ENCODE assay signal across 11 cellular contexts in the genomic region with DNA sequence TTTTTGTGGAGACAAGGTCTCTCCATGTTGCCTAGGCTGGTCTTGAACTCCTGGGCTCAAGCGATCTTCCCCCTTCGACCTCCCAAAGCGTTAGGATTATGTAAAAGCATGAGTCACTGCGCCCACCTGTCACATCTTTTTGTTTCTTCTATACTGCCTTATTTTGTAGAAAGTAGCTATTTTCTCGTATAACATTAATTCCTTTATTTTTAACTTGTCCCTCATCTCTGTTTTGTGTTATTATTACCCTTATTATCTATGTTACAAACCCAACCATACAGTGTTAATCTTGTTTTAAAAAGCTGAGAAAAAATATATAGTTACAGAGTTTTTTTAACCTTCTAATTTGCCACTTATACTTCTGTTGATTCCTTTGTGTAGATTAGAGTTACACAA. TPM values are rescaled to one million over a fixed set of nuclear protein-coding genes. Genes with fewer than 3 reads are reported as not detected.
DNase-seq lines count a peak whose midpoint lies in the region; ATAC-seq and TF ChIP-seq lines count a peak whose summit lies in the region.
"Had no signal": no experiment of that assay in that cellular context is flagged by ENCODE, and none has a peak within 500 bp of the region (broad histone marks: within the 10 kb centered on the region; RNA-seq: fewer than 3 reads in every experiment).

No MANE protein-coding gene starts in this region.

- H3K4me3 ChIP-seq in right atrium auricular region (no peak overlapping the region), muscle layer of duodenum (ENCODE audit: low read depth in 1 of 2, low read length in 2 of 2) (no peak overlapping the region), uterus (no peak overlapping the region)

- no peaks in the 10 kb centered on the region for H3K27me3 Mint-ChIP-seq in activated naive CD8-positive, alpha-beta T cell treated with anti-CD3 and anti-CD28 coated beads, Interleukin-2, amount 10 ng/mL, durations not matched to agents 7 days and 5 days

- H3K27ac ChIP-seq in right atrium auricular region (peak overlapping the region; percentile 95 to 98), muscle layer of duodenum (ENCODE audit: low read length) (peak overlapping the region; percentile 85), uterus (peak overlapping the region; percentile 95 to 97)

- no peak for TF ChIP-seq POLR2A in uterus (IDR thresholded peaks at IDR 0.05)

- no peak for DNase-seq in right atrium auricular region (ENCODE audit: low spot score)
- DNase-seq in left cardiac atrium = no peak
- no peak for DNase-seq in activated naive CD8-positive, alpha-beta T cell treated with anti-CD3 and anti-CD28 coated beads, Interleukin-2, amount 10 ng/mL, durations not matched to agents 7 days and 5 days
- DNase-seq in uterus = no peak
- DNase-seq in HuH-7 (ENCODE audit: low spot score) = no peak
- DNase-seq in NCI-H1105 (lab: John Stamatoyannopoulos, UW) = no peak
- DNase-seq in NOMO-1 treated with DMSO at 0.1 percent for 48 hours (lab: John Stamatoyannopoulos, UW; ENCODE audit: unreplicated experiment) = no peak
- DNase-seq: H7, NCI-H2081 treated with DMSO at 0.1 percent for 48 hours had no signal

- ATAC-seq in left cardiac atrium = no peak
- ATAC-seq in activated naive CD8-positive, alpha-beta T cell treated with anti-CD3 and anti-CD28 coated beads, Interleukin-2, amount 10 ng/mL, durations not matched to agents 7 days and 5 days (ENCODE audit: low read depth) = no peak
- ATAC-seq: foreskin keratinocyte had no signal

- TF ChIP-seq CTCF in right atrium auricular region (IDR thresholded peaks at IDR 0.05) (no peak), uterus (IDR thresholded peaks at IDR 0.05) (no peak)

- H3K36me3 ChIP-seq in right atrium auricular region (no peaks in the 10 kb centered on the region), muscle layer of duodenum (ENCODE audit: control insufficient read depth in 1 of 2, insufficient read depth in 2 of 2, low read length in 2 of 2) (no peaks in the 10 kb centered on the region), uterus (no peaks in the 10 kb centered on the region)

- H3K4me3 Mint-ChIP-seq in activated naive CD8-positive, alpha-beta T cell treated with anti-CD3 and anti-CD28 coated beads, Interleukin-2, amount 10 ng/mL, durations not matched to agents 7 days and 5 days = peak overlapping the region; percentile 96

- intact Hi-C loops in left cardiac atrium (cut with DNase I) (loop anchor here in 1 of 2 donors (5.0 kb wide), 1 partner anchor 53 kb away; a partner anchor contains a TSS), uterus (cut with DNase I; ENCODE audit: low total_unique reads) (no loop called here)

- POLR2A ChIA-PET in activated naive CD8-positive, alpha-beta T cell treated with anti-CD3 and anti-CD28 coated beads, Interleukin-2, amount 10 ng/mL, durations not matched to agents 7 days and 5 days (lab: Charles Lee) = interaction anchor here (0.9 to 5.1 kb wide), 3 partner anchors 28 to 79 kb away, joined by 5 to 36 read pairs (median 6); a partner anchor contains a TSS

- H3K36me3 Mint-ChIP-seq in activated naive CD8-positive, alpha-beta T cell treated with anti-CD3 and anti-CD28 coated beads, Interleukin-2, amount 10 ng/mL, durations not matched to agents 7 days and 5 days = peaks cover 7% of the 10 kb centered on the region

- no peaks in the 10 kb centered on the region for H3K9me3 Mint-ChIP-seq in activated naive CD8-positive, alpha-beta T cell treated with anti-CD3 and anti-CD28 coated beads, Interleukin-2, amount 10 ng/mL, durations not matched to agents 7 days and 5 days

- H3K27ac Mint-ChIP-seq in activated naive CD8-positive, alpha-beta T cell treated with anti-CD3 and anti-CD28 coated beads, Interleukin-2, amount 10 ng/mL, durations not matched to agents 7 days and 5 days = peak overlapping the region; percentile 93

- H3K4me1 Mint-ChIP-seq in activated naive CD8-positive, alpha-beta T cell treated with anti-CD3 and anti-CD28 coated beads, Interleukin-2, amount 10 ng/mL, durations not matched to agents 7 days and 5 days = peaks cover 33% of the 10 kb centered on the region

- peaks cover 0 to 32% of the 10 kb centered on the region in 2 donors for H3K4me1 ChIP-seq in right atrium auricular region
- peaks cover 0 to 18% of the 10 kb centered on the region in 2 donors for H3K4me1 ChIP-seq in muscle layer of duodenum (ENCODE audit: control insufficient read depth in 1 of 2, insufficient read depth in 2 of 2, low read length in 2 of 2)
- H3K4me1 ChIP-seq in uterus = peaks cover 0 to 8% of the 10 kb centered on the region in 2 donors

- H3K9me3 ChIP-seq in right atrium auricular region (no peaks in the 10 kb centered on the region), muscle layer of duodenum (ENCODE audit: control insufficient read depth in 1 of 2, low read length in 2 of 2) (no peaks in the 10 kb centered on the region), uterus (no peaks in the 10 kb centered on the region)

- H3K27me3 ChIP-seq in right atrium auricular region = no peaks in the 10 kb centered on the region
- no peaks in the 10 kb centered on the region for H3K27me3 ChIP-seq in muscle layer of duodenum (ENCODE audit: low read depth, low read length)
- H3K27me3 ChIP-seq in uterus = no peaks in the 10 kb centered on the region
- H3K27me3 ChIP-seq: foreskin keratinocyte had no signal

RNA-seq across cellular contexts. Expression of a gene that starts 1.4 kb away (rescaled TPM):
- total RNA-seq in right atrium auricular region (10 to 100 TPM; 29.5 to 38.1 TPM), left cardiac atrium (10 to 100 TPM; 21.8 to 30.4 TPM), uterus (10 to 100 TPM in 3 of 4 donors, 1 to 10 TPM in 1; 6.1 to 52.0 (median 40.0) TPM)
- total RNA-seq in activated naive CD8-positive, alpha-beta T cell treated with anti-CD3 and anti-CD28 coated beads, Interleukin-2, amount 10 ng/mL, durations not matched to agents 7 days and 5 days = 10 to 100 TPM; 30.7 to 38.3 TPM

RNA-seq across cellular contexts. Expression of a gene that starts 53.0 kb away (rescaled TPM):
- total RNA-seq in right atrium auricular region (10 to 100 TPM; 29.0 to 32.1 TPM), left cardiac atrium (10 to 100 TPM; 24.0 to 28.2 TPM), uterus (10 to 100 TPM; 40.9 to 91.2 (median 67.5) TPM)
- total RNA-seq in activated naive CD8-positive, alpha-beta T cell treated with anti-CD3 and anti-CD28 coated beads, Interleukin-2, amount 10 ng/mL, durations not matched to agents 7 days and 5 days = 10 to 100 TPM; 73.1 to 82.5 TPM
